Comparison of ENCODE assay signal across 1 cellular context in the genomic region with DNA sequence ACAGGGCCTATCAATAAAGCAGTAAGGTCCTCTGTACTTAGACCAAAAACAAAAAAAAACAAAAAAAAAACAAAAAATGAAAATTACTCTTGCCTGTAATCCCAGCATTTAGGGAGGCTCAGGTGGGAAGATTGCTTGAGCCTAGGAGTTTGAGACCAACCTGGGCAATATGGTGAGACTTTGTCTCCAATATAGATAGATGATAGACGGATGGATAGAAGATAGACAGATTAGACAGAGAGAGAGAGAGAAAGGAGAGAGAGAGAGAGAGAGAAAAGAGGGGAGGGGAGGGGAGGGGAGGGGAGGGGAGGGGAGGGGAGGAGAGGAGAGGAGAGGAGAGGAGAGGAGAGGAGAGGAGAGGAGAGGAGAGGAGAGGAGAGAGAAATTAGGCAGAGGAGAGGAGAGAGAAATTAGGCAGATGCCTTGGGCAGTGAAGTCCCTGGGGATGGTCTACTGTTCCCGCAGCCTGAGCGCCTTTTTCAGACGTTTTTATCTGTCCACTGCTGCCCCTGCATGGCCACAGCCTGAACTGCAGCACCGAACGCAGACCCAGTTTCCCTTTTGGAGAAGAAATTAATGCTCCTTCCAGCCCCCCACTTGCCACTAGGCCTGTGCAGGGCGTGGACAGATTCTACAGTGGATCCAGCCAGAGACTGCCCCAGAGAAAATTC.
A peak's percentile ranks its signal among the peaks of the same experiment; 100 is the strongest.
TF ChIP-seq lines count a peak whose summit lies in the region.

No MANE protein-coding gene starts in this region.

TF ChIP-seq in HepG2, 621 proteins besides CTCF, POLR2A, EP300 and RAD21 (continues in another document):
- TF ChIP-seq PCBP1 (IDR thresholded peaks at IDR 0.05; ENCODE audit: borderline replicate concordance, low read depth, low read length) (peak; percentile 96), MTA1 (CRISPR knock-in tag; IDR thresholded peaks at IDR 0.05; ENCODE audit: borderline replicate concordance) (no peak), JUNB (CRISPR knock-in tag; IDR thresholded peaks at IDR 0.05; ENCODE audit: borderline replicate concordance) (no peak), ZBTB21 (CRISPR knock-in tag; IDR thresholded peaks at IDR 0.05) (no peak), SIN3B (IDR thresholded peaks at IDR 0.05; ENCODE audit: low read length) (no peak), REPIN1 (CRISPR knock-in tag; IDR thresholded peaks at IDR 0.05; ENCODE audit: borderline replicate concordance, low read depth) (no peak), KDM5A (IDR thresholded peaks at IDR 0.05; ENCODE audit: borderline replicate concordance, low read length) (0 out of 2 replicates have a peak, but pooled peaks have one; percentile 48), ZNF496 (CRISPR knock-in tag; IDR thresholded peaks at IDR 0.05; ENCODE audit: insufficient replicate concordance) (no peak), ZNF546 (CRISPR knock-in tag; conservative IDR thresholded peaks at IDR 0.05) (no peak), ZNF552 (CRISPR knock-in tag; IDR thresholded peaks at IDR 0.05; ENCODE audit: borderline replicate concordance) (no peak), ZNF724P (CRISPR knock-in tag; IDR thresholded peaks at IDR 0.05; ENCODE audit: borderline replicate concordance) (no peak), MAZ (IDR thresholded peaks at IDR 0.05; ENCODE audit: borderline replicate concordance, low read depth, low read length) (no peak), MAZ (CRISPR knock-in tag; IDR thresholded peaks at IDR 0.05; ENCODE audit: low read depth) (no peak), SSRP1 (CRISPR knock-in tag; IDR thresholded peaks at IDR 0.05) (no peak), LCORL (IDR thresholded peaks at IDR 0.05) (no peak), LCORL (CRISPR knock-in tag; IDR thresholded peaks at IDR 0.05) (0 out of 2 replicates have a peak, but pooled peaks have one; percentile 44), ZNF33A (CRISPR knock-in tag; IDR thresholded peaks at IDR 0.05; ENCODE audit: borderline replicate concordance) (no peak), ZKSCAN1 (IDR thresholded peaks at IDR 0.05; ENCODE audit: low read length) (no peak), RAD51 (IDR thresholded peaks at IDR 0.05; ENCODE audit: borderline replicate concordance) (no peak), PRMT3 (CRISPR knock-in tag; IDR thresholded peaks at IDR 0.05; ENCODE audit: borderline replicate concordance, low read depth) (no peak), U2AF2 (IDR thresholded peaks at IDR 0.05; ENCODE audit: low read depth, low read length) (no peak), HNRNPH1 (optimal IDR thresholded peaks at IDR 0.05; ENCODE audit: low read depth, low read length) (no peak), NFKB2 (CRISPR knock-in tag; IDR thresholded peaks at IDR 0.05; ENCODE audit: borderline replicate concordance) (no peak), XRCC5 (optimal IDR thresholded peaks at IDR 0.05; ENCODE audit: low read length) (peak; percentile 26), ZFX (CRISPR knock-in tag; IDR thresholded peaks at IDR 0.05; ENCODE audit: low read depth) (peak; percentile 20; the same call in 1 of the 2 replicates), NFYB (CRISPR knock-in tag; IDR thresholded peaks at IDR 0.05) (no peak), ZNF460 (CRISPR knock-in tag; IDR thresholded peaks at IDR 0.05; ENCODE audit: borderline replicate concordance) (no peak), HCFC1 (IDR thresholded peaks at IDR 0.05; ENCODE audit: low read depth, low read length) (no peak), ZNF749 (CRISPR knock-in tag; IDR thresholded peaks at IDR 0.05; ENCODE audit: borderline replicate concordance) (no peak), MED1 (CRISPR knock-in tag; IDR thresholded peaks at IDR 0.05) (no peak), RXRB (CRISPR knock-in tag; IDR thresholded peaks at IDR 0.05; ENCODE audit: borderline replicate concordance) (no peak), ZFP1 (CRISPR knock-in tag; IDR thresholded peaks at IDR 0.05) (no peak), CENPX (CRISPR knock-in tag; IDR thresholded peaks at IDR 0.05) (no peak), IKZF4 (CRISPR knock-in tag; IDR thresholded peaks at IDR 0.05; ENCODE audit: borderline replicate concordance, low read depth, not compliant biosample characterization) (no peak), KAT8 (CRISPR knock-in tag; IDR thresholded peaks at IDR 0.05) (no peak), ZNF747 (CRISPR knock-in tag; IDR thresholded peaks at IDR 0.05; ENCODE audit: borderline replicate concordance) (no peak), ZNF33B (CRISPR knock-in tag; IDR thresholded peaks at IDR 0.05) (no peak), ZNF703 (CRISPR knock-in tag; IDR thresholded peaks at IDR 0.05; ENCODE audit: borderline replicate concordance) (no peak), ZNF34 (CRISPR knock-in tag; IDR thresholded peaks at IDR 0.05; ENCODE audit: borderline replicate concordance) (no peak), HMGXB4 (CRISPR knock-in tag; IDR thresholded peaks at IDR 0.05; ENCODE audit: borderline replicate concordance in 1 of 2, low read depth in 1 of 2) (0 out of 4 replicates have a peak, but pooled peaks of 1 of the 2 experiments have one; percentile 46), ETS1 (CRISPR knock-in tag; IDR thresholded peaks at IDR 0.05) (no peak), GABPA (IDR thresholded peaks at IDR 0.05; ENCODE audit: low read depth, low read length) (no peak), GABPA (CRISPR knock-in tag; IDR thresholded peaks at IDR 0.05; ENCODE audit: low read depth) (no peak), ZNF510 (CRISPR knock-in tag; IDR thresholded peaks at IDR 0.05; ENCODE audit: low read depth) (no peak), FOXJ3 (CRISPR knock-in tag; IDR thresholded peaks at IDR 0.05; ENCODE audit: borderline replicate concordance) (no peak), SAP130 (CRISPR knock-in tag; IDR thresholded peaks at IDR 0.05; ENCODE audit: low read depth) (peak; percentile 23; the same call in 1 of the 2 replicates), STAG1 (CRISPR knock-in tag; IDR thresholded peaks at IDR 0.05) (peak; percentile 85), NONO (IDR thresholded peaks at IDR 0.05) (no peak), NONO (CRISPR knock-in tag; conservative IDR thresholded peaks at IDR 0.05) (no peak), GFI1 (CRISPR knock-in tag; IDR thresholded peaks at IDR 0.05; ENCODE audit: borderline replicate concordance) (no peak), THAP11 (CRISPR knock-in tag; IDR thresholded peaks at IDR 0.05) (0 out of 2 replicates have a peak, but pooled peaks have one; percentile 14), GPN1 (CRISPR knock-in tag; IDR thresholded peaks at IDR 0.05; ENCODE audit: borderline replicate concordance) (no peak), ZNF235 (CRISPR knock-in tag; IDR thresholded peaks at IDR 0.05; ENCODE audit: borderline replicate concordance) (no peak), HHEX (CRISPR knock-in tag; IDR thresholded peaks at IDR 0.05) (no peak), PHF20 (CRISPR knock-in tag; IDR thresholded peaks at IDR 0.05) (no peak)
- TF ChIP-seq, protein P1, sequence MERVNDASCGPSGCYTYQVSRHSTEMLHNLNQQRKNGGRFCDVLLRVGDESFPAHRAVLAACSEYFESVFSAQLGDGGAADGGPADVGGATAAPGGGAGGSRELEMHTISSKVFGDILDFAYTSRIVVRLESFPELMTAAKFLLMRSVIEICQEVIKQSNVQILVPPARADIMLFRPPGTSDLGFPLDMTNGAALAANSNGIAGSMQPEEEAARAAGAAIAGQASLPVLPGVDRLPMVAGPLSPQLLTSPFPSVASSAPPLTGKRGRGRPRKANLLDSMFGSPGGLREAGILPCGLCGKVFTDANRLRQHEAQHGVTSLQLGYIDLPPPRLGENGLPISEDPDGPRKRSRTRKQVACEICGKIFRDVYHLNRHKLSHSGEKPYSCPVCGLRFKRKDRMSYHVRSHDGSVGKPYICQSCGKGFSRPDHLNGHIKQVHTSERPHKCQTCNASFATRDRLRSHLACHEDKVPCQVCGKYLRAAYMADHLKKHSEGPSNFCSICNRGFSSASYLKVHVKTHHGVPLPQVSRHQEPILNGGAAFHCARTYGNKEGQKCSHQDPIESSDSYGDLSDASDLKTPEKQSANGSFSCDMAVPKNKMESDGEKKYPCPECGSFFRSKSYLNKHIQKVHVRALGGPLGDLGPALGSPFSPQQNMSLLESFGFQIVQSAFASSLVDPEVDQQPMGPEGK (CRISPR knock-in tag; IDR thresholded peaks at IDR 0.05) = no peak
- TF ChIP-seq, protein P2, sequence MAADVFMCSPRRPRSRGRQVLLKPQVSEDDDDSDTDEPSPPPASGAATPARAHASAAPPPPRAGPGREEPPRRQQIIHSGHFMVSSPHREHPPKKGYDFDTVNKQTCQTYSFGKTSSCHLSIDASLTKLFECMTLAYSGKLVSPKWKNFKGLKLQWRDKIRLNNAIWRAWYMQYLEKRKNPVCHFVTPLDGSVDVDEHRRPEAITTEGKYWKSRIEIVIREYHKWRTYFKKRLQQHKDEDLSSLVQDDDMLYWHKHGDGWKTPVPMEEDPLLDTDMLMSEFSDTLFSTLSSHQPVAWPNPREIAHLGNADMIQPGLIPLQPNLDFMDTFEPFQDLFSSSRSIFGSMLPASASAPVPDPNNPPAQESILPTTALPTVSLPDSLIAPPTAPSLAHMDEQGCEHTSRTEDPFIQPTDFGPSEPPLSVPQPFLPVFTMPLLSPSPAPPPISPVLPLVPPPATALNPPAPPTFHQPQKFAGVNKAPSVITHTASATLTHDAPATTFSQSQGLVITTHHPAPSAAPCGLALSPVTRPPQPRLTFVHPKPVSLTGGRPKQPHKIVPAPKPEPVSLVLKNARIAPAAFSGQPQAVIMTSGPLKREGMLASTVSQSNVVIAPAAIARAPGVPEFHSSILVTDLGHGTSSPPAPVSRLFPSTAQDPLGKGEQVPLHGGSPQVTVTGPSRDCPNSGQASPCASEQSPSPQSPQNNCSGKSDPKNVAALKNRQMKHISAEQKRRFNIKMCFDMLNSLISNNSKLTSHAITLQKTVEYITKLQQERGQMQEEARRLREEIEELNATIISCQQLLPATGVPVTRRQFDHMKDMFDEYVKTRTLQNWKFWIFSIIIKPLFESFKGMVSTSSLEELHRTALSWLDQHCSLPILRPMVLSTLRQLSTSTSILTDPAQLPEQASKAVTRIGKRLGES (CRISPR knock-in tag; IDR thresholded peaks at IDR 0.05; ENCODE audit: borderline replicate concordance) = no peak
- TF ChIP-seq, protein P3, sequence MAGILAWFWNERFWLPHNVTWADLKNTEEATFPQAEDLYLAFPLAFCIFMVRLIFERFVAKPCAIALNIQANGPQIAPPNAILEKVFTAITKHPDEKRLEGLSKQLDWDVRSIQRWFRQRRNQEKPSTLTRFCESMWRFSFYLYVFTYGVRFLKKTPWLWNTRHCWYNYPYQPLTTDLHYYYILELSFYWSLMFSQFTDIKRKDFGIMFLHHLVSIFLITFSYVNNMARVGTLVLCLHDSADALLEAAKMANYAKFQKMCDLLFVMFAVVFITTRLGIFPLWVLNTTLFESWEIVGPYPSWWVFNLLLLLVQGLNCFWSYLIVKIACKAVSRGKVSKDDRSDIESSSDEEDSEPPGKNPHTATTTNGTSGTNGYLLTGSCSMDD (CRISPR knock-in tag; IDR thresholded peaks at IDR 0.05) = no peak
- TF ChIP-seq, protein P4, sequence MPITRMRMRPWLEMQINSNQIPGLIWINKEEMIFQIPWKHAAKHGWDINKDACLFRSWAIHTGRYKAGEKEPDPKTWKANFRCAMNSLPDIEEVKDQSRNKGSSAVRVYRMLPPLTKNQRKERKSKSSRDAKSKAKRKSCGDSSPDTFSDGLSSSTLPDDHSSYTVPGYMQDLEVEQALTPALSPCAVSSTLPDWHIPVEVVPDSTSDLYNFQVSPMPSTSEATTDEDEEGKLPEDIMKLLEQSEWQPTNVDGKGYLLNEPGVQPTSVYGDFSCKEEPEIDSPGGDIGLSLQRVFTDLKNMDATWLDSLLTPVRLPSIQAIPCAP (CRISPR knock-in tag; IDR thresholded peaks at IDR 0.05; ENCODE audit: low read depth) = no peak
- TF ChIP-seq, protein P5, sequence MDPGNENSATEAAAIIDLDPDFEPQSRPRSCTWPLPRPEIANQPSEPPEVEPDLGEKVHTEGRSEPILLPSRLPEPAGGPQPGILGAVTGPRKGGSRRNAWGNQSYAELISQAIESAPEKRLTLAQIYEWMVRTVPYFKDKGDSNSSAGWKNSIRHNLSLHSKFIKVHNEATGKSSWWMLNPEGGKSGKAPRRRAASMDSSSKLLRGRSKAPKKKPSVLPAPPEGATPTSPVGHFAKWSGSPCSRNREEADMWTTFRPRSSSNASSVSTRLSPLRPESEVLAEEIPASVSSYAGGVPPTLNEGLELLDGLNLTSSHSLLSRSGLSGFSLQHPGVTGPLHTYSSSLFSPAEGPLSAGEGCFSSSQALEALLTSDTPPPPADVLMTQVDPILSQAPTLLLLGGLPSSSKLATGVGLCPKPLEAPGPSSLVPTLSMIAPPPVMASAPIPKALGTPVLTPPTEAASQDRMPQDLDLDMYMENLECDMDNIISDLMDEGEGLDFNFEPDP (CRISPR knock-in tag; conservative IDR thresholded peaks at IDR 0.05) = no peak
- TF ChIP-seq, protein P6, sequence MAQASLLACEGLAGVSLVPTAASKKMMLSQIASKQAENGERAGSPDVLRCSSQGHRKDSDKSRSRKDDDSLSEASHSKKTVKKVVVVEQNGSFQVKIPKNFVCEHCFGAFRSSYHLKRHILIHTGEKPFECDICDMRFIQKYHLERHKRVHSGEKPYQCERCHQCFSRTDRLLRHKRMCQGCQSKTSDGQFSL (CRISPR knock-in tag; IDR thresholded peaks at IDR 0.05) = no peak
- TF ChIP-seq, protein P7, sequence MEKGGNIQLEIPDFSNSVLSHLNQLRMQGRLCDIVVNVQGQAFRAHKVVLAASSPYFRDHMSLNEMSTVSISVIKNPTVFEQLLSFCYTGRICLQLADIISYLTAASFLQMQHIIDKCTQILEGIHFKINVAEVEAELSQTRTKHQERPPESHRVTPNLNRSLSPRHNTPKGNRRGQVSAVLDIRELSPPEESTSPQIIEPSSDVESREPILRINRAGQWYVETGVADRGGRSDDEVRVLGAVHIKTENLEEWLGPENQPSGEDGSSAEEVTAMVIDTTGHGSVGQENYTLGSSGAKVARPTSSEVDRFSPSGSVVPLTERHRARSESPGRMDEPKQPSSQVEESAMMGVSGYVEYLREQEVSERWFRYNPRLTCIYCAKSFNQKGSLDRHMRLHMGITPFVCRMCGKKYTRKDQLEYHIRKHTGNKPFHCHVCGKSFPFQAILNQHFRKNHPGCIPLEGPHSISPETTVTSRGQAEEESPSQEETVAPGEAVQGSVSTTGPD (CRISPR knock-in tag; IDR thresholded peaks at IDR 0.05) = no peak
